ENCODE assay signal across 21 cellular contexts in the genomic region with DNA sequence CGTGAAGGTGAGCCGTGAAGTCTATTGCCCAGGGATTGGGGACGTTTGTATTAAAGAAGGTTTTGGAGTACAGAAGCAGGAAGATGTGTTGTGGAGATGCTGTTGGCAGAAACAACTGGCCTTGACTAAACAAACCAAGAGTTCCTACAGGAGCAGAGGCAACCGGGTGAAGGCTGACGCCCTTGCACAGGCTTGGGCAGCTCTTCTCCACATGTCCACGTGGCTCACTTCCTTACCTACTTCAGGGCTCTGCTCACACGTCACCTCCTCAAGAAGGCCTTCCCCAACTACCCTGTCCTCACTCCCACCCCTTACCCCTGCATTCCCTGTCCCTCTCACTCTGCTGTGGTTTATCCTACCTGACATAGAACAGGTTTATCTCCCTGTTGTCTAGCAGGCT. TPM values are rescaled to one million over a fixed set of nuclear protein-coding genes. Genes with fewer than 3 reads are reported as not detected.
DNase-seq lines count a peak whose midpoint lies in the region; ATAC-seq, FAIRE-seq and TF ChIP-seq lines count a peak whose summit lies in the region.
"Had no signal": no experiment of that assay in that cellular context is flagged by ENCODE, and none has a peak within 500 bp of the region (broad histone marks: within the 10 kb centered on the region; RNA-seq: fewer than 3 reads in every experiment).

No MANE protein-coding gene starts in this region.

- peak; percentile 39 for ATAC-seq in upper lobe of right lung
- no peak for ATAC-seq in naive thymus-derived CD8-positive, alpha-beta T cell
- no peak for ATAC-seq in activated CD8-positive, alpha-beta T cell treated with anti-CD3 and anti-CD28 coated beads, Interleukin-2, amount 10 ng/mL, durations not matched to agents 7 days and 5 days

- no peak overlapping the region for H3K4me3 ChIP-seq in HL-60 (replicated peaks; ENCODE audit: insufficient read depth, low read length)
- H3K4me3 ChIP-seq in bronchial epithelial cell (ENCODE audit: low read depth, low read length), result no peak overlapping the region
- no peak overlapping the region for H3K4me3 ChIP-seq in upper lobe of right lung
- H3K4me3 ChIP-seq: BLaER1 had no signal

- intact Hi-C loops in CD14-positive monocyte (cut with micrococcal nuclease) (loop anchor here in 1 of 2 donors (5.0 kb wide), 1 partner anchor 63 kb away; no protein-coding TSS in a partner anchor), upper lobe of right lung (cut with DNase I) (no loop called here)

- peak; percentile 77 for FAIRE-seq in bronchial epithelial cell (lab: Jason Lieb, UNC)
- FAIRE-seq: GM12891, GM19239, H54 had no signal

- TF ChIP-seq CTCF in CD14-positive monocyte (IDR thresholded peaks at IDR 0.05) (no peak), HL-60 (IDR thresholded peaks at IDR 0.05; ENCODE audit: insufficient read depth, low read length) (no peak), bronchial epithelial cell (IDR thresholded peaks at IDR 0.05; ENCODE audit: insufficient read depth, low read length, severe bottlenecking) (no peak), upper lobe of right lung (IDR thresholded peaks at IDR 0.05) (no peak)

- H3K4me1 ChIP-seq in upper lobe of right lung, result no peaks in the 10 kb centered on the region
- H3K4me1 ChIP-seq: BLaER1 had no signal

- H3K4me1 Mint-ChIP-seq in CD14-positive monocyte, result peaks cover 69% of the 10 kb centered on the region
- peaks cover 0 to 8% (median 4%) of the 10 kb centered on the region in 4 donors for H3K4me1 Mint-ChIP-seq in naive thymus-derived CD8-positive, alpha-beta T cell
- peaks cover 9% of the 10 kb centered on the region for H3K4me1 Mint-ChIP-seq in activated CD8-positive, alpha-beta T cell treated with anti-CD3 and anti-CD28 coated beads, Interleukin-2, amount 10 ng/mL, durations not matched to agents 7 days and 5 days (ENCODE audit: low read depth)

- no peaks in the 10 kb centered on the region for H3K27me3 Mint-ChIP-seq in CD14-positive monocyte (ENCODE audit: low read depth in 3 of 3)
- H3K27me3 Mint-ChIP-seq in naive thymus-derived CD8-positive, alpha-beta T cell, result peaks cover 0 to 4% (median under 1%) of the 10 kb centered on the region in 5 donors
- peaks cover 17% of the 10 kb centered on the region for H3K27me3 Mint-ChIP-seq in activated CD8-positive, alpha-beta T cell treated with anti-CD3 and anti-CD28 coated beads, Interleukin-2, amount 10 ng/mL, durations not matched to agents 7 days and 5 days (ENCODE audit: low read depth)

- H3K9me3 Mint-ChIP-seq in CD14-positive monocyte, result peaks cover 0 to 5% (median 0%) of the 10 kb centered on the region in 7 donors
- no peaks in the 10 kb centered on the region for H3K9me3 Mint-ChIP-seq in naive thymus-derived CD8-positive, alpha-beta T cell
- no peaks in the 10 kb centered on the region for H3K9me3 Mint-ChIP-seq in activated CD8-positive, alpha-beta T cell treated with anti-CD3 and anti-CD28 coated beads, Interleukin-2, amount 10 ng/mL, durations not matched to agents 7 days and 5 days (ENCODE audit: insufficient read depth)
- H3K9me3 Mint-ChIP-seq: CD4-positive, CD25-positive, alpha-beta regulatory T cell; CD8-positive, alpha-beta memory T cell had no signal

- H3K27me3 ChIP-seq in HL-60 (ENCODE audit: insufficient read depth, poor library complexity, severe bottlenecking) (no peaks in the 10 kb centered on the region), bronchial epithelial cell (ENCODE audit: control insufficient read depth, insufficient read depth, low read length) (no peaks in the 10 kb centered on the region), upper lobe of right lung (no peaks in the 10 kb centered on the region)
- H3K27me3 ChIP-seq: BLaER1 had no signal

- DNase-seq in CD14-positive monocyte (ENCODE audit: low spot score), result peak; percentile 61
- peak in 1 of 2 experiments; percentile 28 for DNase-seq in HL-60 (ENCODE audit: low read depth in 1 of 2, low spot score in 1 of 2)
- no peak for DNase-seq in bronchial epithelial cell (ENCODE audit: low read depth)
- no peak for DNase-seq in upper lobe of right lung
- no peak for DNase-seq in ecto neural progenitor cell (ENCODE audit: low spot score)
- no peak for DNase-seq in naive thymus-derived CD8-positive, alpha-beta T cell
- DNase-seq in activated CD8-positive, alpha-beta T cell treated with anti-CD3 and anti-CD28 coated beads, Interleukin-2, amount 10 ng/mL, durations not matched to agents 7 days and 5 days, result no peak
- DNase-seq: CD4-positive, CD25-positive, alpha-beta regulatory T cell; CD8-positive, alpha-beta memory T cell; COR-L47; DMS 273 treated with DMSO at 0.1 percent for 48 hours; DMS53; DND-41; EL; HCEC 1CT had no signal

- H3K27ac ChIP-seq in HL-60 (replicated peaks) (peak overlapping the region; percentile 68), upper lobe of right lung (no peak overlapping the region)
- H3K27ac ChIP-seq: 22Rv1, BLaER1 had no signal

- CTCF ChIA-PET in activated CD8-positive, alpha-beta T cell treated with anti-CD3 and anti-CD28 coated beads, Interleukin-2, amount 10 ng/mL, durations not matched to agents 7 days and 5 days (lab: Charles Lee), result no interaction called here

- no peaks in the 10 kb centered on the region for H3K36me3 ChIP-seq in bronchial epithelial cell (ENCODE audit: control insufficient read depth, insufficient read depth, low read length)
- no peaks in the 10 kb centered on the region for H3K36me3 ChIP-seq in upper lobe of right lung
- H3K36me3 ChIP-seq: BLaER1 had no signal

- POLR2A ChIA-PET in naive thymus-derived CD8-positive, alpha-beta T cell (lab: Charles Lee), result no interaction called here
- POLR2A ChIA-PET in activated CD8-positive, alpha-beta T cell treated with anti-CD3 and anti-CD28 coated beads, Interleukin-2, amount 10 ng/mL, durations not matched to agents 7 days and 5 days (lab: Charles Lee), result no interaction called here

- H3K27ac Mint-ChIP-seq in CD14-positive monocyte, result peak overlapping the region; percentile 53 to 96 (median 86)
- H3K27ac Mint-ChIP-seq in naive thymus-derived CD8-positive, alpha-beta T cell, result no peak overlapping the region
- H3K27ac Mint-ChIP-seq in activated CD8-positive, alpha-beta T cell treated with anti-CD3 and anti-CD28 coated beads, Interleukin-2, amount 10 ng/mL, durations not matched to agents 7 days and 5 days, result no peak overlapping the region

- peaks cover 0 to 2% of the 10 kb centered on the region in 2 donors for H3K36me3 Mint-ChIP-seq in CD14-positive monocyte
- H3K36me3 Mint-ChIP-seq in naive thymus-derived CD8-positive, alpha-beta T cell, result no peaks in the 10 kb centered on the region
- no peaks in the 10 kb centered on the region for H3K36me3 Mint-ChIP-seq in activated CD8-positive, alpha-beta T cell treated with anti-CD3 and anti-CD28 coated beads, Interleukin-2, amount 10 ng/mL, durations not matched to agents 7 days and 5 days (ENCODE audit: low read depth)
- H3K36me3 Mint-ChIP-seq: CD4-positive, CD25-positive, alpha-beta regulatory T cell; CD8-positive, alpha-beta memory T cell had no signal

- peak overlapping the region in 1 of 2 donors; percentile 35 for H3K4me3 Mint-ChIP-seq in CD14-positive monocyte
- H3K4me3 Mint-ChIP-seq in naive thymus-derived CD8-positive, alpha-beta T cell, result no peak overlapping the region
- no peak overlapping the region for H3K4me3 Mint-ChIP-seq in activated CD8-positive, alpha-beta T cell treated with anti-CD3 and anti-CD28 coated beads, Interleukin-2, amount 10 ng/mL, durations not matched to agents 7 days and 5 days
- H3K4me3 Mint-ChIP-seq: CD4-positive, CD25-positive, alpha-beta regulatory T cell had no signal

- no peaks in the 10 kb centered on the region for H3K9me3 ChIP-seq in upper lobe of right lung
- H3K9me3 ChIP-seq: BLaER1 had no signal

RNA-seq across cellular contexts. Expression of gene JAZF1, which starts 59.9 kb away (rescaled TPM):
- polyA plus RNA-seq in CD14-positive monocyte, result 10 to 100 TPM; 12.1 to 17.2 TPM
- total RNA-seq in bronchial epithelial cell (1.0 and 1.1 TPM in 2 replicates), upper lobe of right lung (20.6 TPM)
- 1 to 10 TPM; 3.6 to 4.3 TPM for total RNA-seq in naive thymus-derived CD8-positive, alpha-beta T cell
- 1 to 10 TPM; 1.4 to 8.6 (median 2.1) TPM for polyA plus RNA-seq in naive thymus-derived CD8-positive, alpha-beta T cell
- total RNA-seq in activated CD8-positive, alpha-beta T cell treated with anti-CD3 and anti-CD28 coated beads, Interleukin-2, amount 10 ng/mL, durations not matched to agents 7 days and 5 days, result 1 to 10 TPM; 2.8 to 3.3 TPM
- total RNA-seq: G401 had no signal

Comparison
In these comparisons a context has a peak if more than half of its experiments do, and no peak if none do; other contexts are left out.
1. H3K27ac Mint-ChIP-seq: peak in CD14-positive monocyte (7 of 7); none in naive thymus-derived CD8-positive, alpha-beta T cell (0 of 10) and activated CD8-positive, alpha-beta T cell treated with anti-CD3 and anti-CD28 coated beads, Interleukin-2, amount 10 ng/mL, durations not matched to agents 7 days and 5 days (single experiment).